ENCODE assay signal across 9 cellular contexts in the genomic region with DNA sequence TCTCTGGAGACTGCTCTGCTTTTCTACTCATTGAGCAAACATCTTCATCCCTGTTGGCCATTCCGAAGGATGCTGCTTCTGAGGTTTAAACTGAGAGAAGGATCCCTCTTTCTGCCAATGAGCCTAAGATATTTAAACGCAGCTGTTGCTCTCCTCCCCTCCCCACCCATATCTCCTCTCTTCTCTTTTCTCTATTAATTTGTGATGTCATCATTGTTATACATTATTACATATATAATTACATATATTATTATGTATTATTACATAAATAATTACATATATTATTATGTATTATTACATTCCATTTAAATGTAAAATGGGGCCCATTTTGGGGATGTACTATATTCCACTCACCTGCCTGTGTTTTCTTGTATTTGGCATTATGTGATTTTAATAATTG.
"Had no signal": no experiment of that assay in that cellular context is flagged by ENCODE, and none has a peak within 500 bp of the region (broad histone marks: within the 10 kb centered on the region; RNA-seq: fewer than 3 reads in every experiment).

No MANE protein-coding gene starts in this region.

- H3K36me3 ChIP-seq: HAP-1 had no signal

- FAIRE-seq: K562 had no signal

- H3K27ac ChIP-seq: GM23248, HL-60 had no signal

- H3K9me3 ChIP-seq: HAP-1 had no signal

- H3K4me3 ChIP-seq: GM23248, HAP-1, K562 had no signal

- H2AFZ ChIP-seq: GM23248 had no signal

- ATAC-seq: HCT116, K562 had no signal

- H3K4me1 ChIP-seq: HAP-1 had no signal

- DNase-seq: GM23248, GOT3, H7, IMR-90, KG1 had no signal

- H3K9ac ChIP-seq: GM23248 had no signal
